9 cellular contexts compared by ENCODE assay signal in genomic region chr13:87678353-87678752, GRCh38. TPM values are rescaled to one million over a fixed set of nuclear protein-coding genes. Genes with fewer than 3 reads are reported as not detected.
A peak's percentile ranks its signal among the peaks of the same experiment; 100 is the strongest.
DNase-seq lines count a peak whose midpoint lies in the region; ATAC-seq and TF ChIP-seq lines count a peak whose summit lies in the region.
"Had no signal": no experiment of that assay in that cellular context is flagged by ENCODE, and none has a peak within 500 bp of the region (broad histone marks: within the 10 kb centered on the region; RNA-seq: fewer than 3 reads in every experiment).

No MANE protein-coding gene starts in this region.

- H3K23ac ChIP-seq in mesendoderm (ENCODE audit: low read length), result no peak overlapping the region

- TF ChIP-seq POLR2A in heart left ventricle (IDR thresholded peaks at IDR 0.05), result no peak
- no peak for TF ChIP-seq POLR2A in breast epithelium (IDR thresholded peaks at IDR 0.05)

- H2BK120ac ChIP-seq in mesendoderm (ENCODE audit: low read depth, low read length), result no peak overlapping the region

- H3K4me3 ChIP-seq in heart left ventricle (peak overlapping the region in 9 of 12 donors; percentile 34 to 55 (median 47)), breast epithelium (peak overlapping the region; percentile 32 to 70 (median 50)), mesendoderm (ENCODE audit: low read length) (peak overlapping the region; percentile 25), upper lobe of right lung (peak overlapping the region; percentile 54)
- H3K4me3 ChIP-seq: SJSA1 had no signal

- no peaks in the 10 kb centered on the region for H3K9me3 ChIP-seq in heart left ventricle
- H3K9me3 ChIP-seq in breast epithelium, result no peaks in the 10 kb centered on the region
- H3K9me3 ChIP-seq in upper lobe of right lung, result no peaks in the 10 kb centered on the region

- no peak overlapping the region for H4K8ac ChIP-seq in mesendoderm (ENCODE audit: low read depth, low read length)

- peak overlapping the region; percentile 35 for H3K9ac ChIP-seq in mesendoderm (ENCODE audit: low read length)

- ATAC-seq in heart left ventricle (no peak), Right ventricle myocardium inferior (no peak), upper lobe of right lung (no peak), HG02759 (IDR thresholded peaks at IDR 0.05; ENCODE audit: unreplicated experiment) (no peak)

- no peak overlapping the region for H3K4ac ChIP-seq in mesendoderm (ENCODE audit: low read depth, low read length)

- H2BK5ac ChIP-seq in mesendoderm (ENCODE audit: low read length), result no peak overlapping the region

- no peak overlapping the region for H4K5ac ChIP-seq in mesendoderm (ENCODE audit: low read length)

- peak overlapping the region; percentile 52 for H3K4me2 ChIP-seq in mesendoderm (ENCODE audit: low read length)

- H3K4me1 ChIP-seq in heart left ventricle (peaks cover 0 to 20% (median 10%) of the 10 kb centered on the region in 12 donors), breast epithelium (no peaks in the 10 kb centered on the region), mesendoderm (ENCODE audit: control insufficient read depth, low read depth, low read length) (peaks cover 6% of the 10 kb centered on the region), upper lobe of right lung (peaks cover 13% of the 10 kb centered on the region)
- H3K4me1 ChIP-seq: SJSA1 had no signal

- WGBS in heart left ventricle, 4 donors, result 11 to 24% (median 20%) methylated on average over 9 of the region's 9 CpGs
- WGBS in mesendoderm (ENCODE audit: extremely low coverage, insufficient coverage, low lambda C conversion rate), result no CpG with 5 or more reads among the region's 9 CpGs

- peak overlapping the region; percentile 20 for H3K56ac ChIP-seq in mesendoderm (ENCODE audit: low read length)

- H3K27me3 ChIP-seq in heart left ventricle (peaks cover 18 to 56% (median 47%) of the 10 kb centered on the region in 9 donors), breast epithelium (peaks cover 0 to 43% of the 10 kb centered on the region in 2 donors), mesendoderm (ENCODE audit: insufficient read depth, low read length, poor library complexity) (peaks cover 44% of the 10 kb centered on the region), upper lobe of right lung (peaks cover 43% of the 10 kb centered on the region)

- H3K36me3 ChIP-seq in heart left ventricle, result no peaks in the 10 kb centered on the region
- no peaks in the 10 kb centered on the region for H3K36me3 ChIP-seq in breast epithelium
- H3K36me3 ChIP-seq in mesendoderm (ENCODE audit: control insufficient read depth, insufficient read depth, low read length), result no peaks in the 10 kb centered on the region
- H3K36me3 ChIP-seq in upper lobe of right lung, result no peaks in the 10 kb centered on the region
- H3K36me3 ChIP-seq: SJSA1 had no signal

- H2AK5ac ChIP-seq in mesendoderm (ENCODE audit: low read length), result no peak overlapping the region

- H3K27ac ChIP-seq in heart left ventricle (no peak overlapping the region), breast epithelium (no peak overlapping the region), mesendoderm (ENCODE audit: low read depth, low read length) (no peak overlapping the region), upper lobe of right lung (no peak overlapping the region)
- H3K27ac ChIP-seq: SJSA1 had no signal

- H2BK15ac ChIP-seq in mesendoderm (replicated peaks; ENCODE audit: low read depth), result no peak overlapping the region

- H3K18ac ChIP-seq in mesendoderm (ENCODE audit: low read length), result no peak overlapping the region

- H3K79me2 ChIP-seq in mesendoderm (ENCODE audit: control insufficient read depth, insufficient read depth, low read length), result no peaks in the 10 kb centered on the region

- intact Hi-C loops in heart left ventricle (cut with DNase I), result no loop called here
- intact Hi-C loops in Right ventricle myocardium inferior (cut with DNase I), result no loop called here
- intact Hi-C loops in breast epithelium (cut with DNase I; ENCODE audit: low total_unique reads), result loop anchor here (10.0 kb wide), 1 partner anchor 1116 kb away; no protein-coding TSS in a partner anchor
- intact Hi-C loops in upper lobe of right lung (cut with DNase I), result no loop called here

- H3K79me1 ChIP-seq in mesendoderm (ENCODE audit: low read length), result no peaks in the 10 kb centered on the region

- TF ChIP-seq CTCF in heart left ventricle (IDR thresholded peaks at IDR 0.05) (no peak), breast epithelium (IDR thresholded peaks at IDR 0.05) (no peak), upper lobe of right lung (IDR thresholded peaks at IDR 0.05) (no peak)

- DNase-seq in heart left ventricle (no peak), Right ventricle myocardium inferior (ENCODE audit: missing footprints) (no peak), breast epithelium (ENCODE audit: low spot score in 2 of 2) (no peak), mesendoderm (no peak), upper lobe of right lung (no peak), anterior cingulate cortex (lab: John Stamatoyannopoulos, UW) (no peak), NCI-H146 (lab: John Stamatoyannopoulos, UW) (no peak)

RNA-seq across cellular contexts. Expression of gene SLITRK5, which starts 7.2 kb away (rescaled TPM):
- under 1 TPM in 6 of 9 donors, not detected in 3; under 0.01 to 0.61 (median 0.05) TPM for total RNA-seq in heart left ventricle
- under 1 TPM; under 0.01 TPM for polyA plus RNA-seq in heart left ventricle
- 0.05 TPM for total RNA-seq in Right ventricle myocardium inferior
- total RNA-seq in breast epithelium, result under 1 TPM; under 0.01 to 0.73 (median 0.66) TPM
- polyA plus RNA-seq in mesendoderm (2013, experiment 1 of 2), result 0.62 TPM
- polyA plus RNA-seq in mesendoderm (2013, experiment 2 of 2), result 0.63 TPM
- 0.09 TPM for total RNA-seq in upper lobe of right lung
- total RNA-seq: SJSA1 had no signal
